8 cellular contexts compared by ENCODE assay signal in genomic region chr14:99758121-99758871, GRCh38. TPM values are rescaled to one million over a fixed set of nuclear protein-coding genes. Genes with fewer than 3 reads are reported as not detected.
A peak's percentile ranks its signal among the peaks of the same experiment; 100 is the strongest.
DNase-seq lines count a peak whose midpoint lies in the region; ATAC-seq and TF ChIP-seq lines count a peak whose summit lies in the region.
"Had no signal": no experiment of that assay in that cellular context is flagged by ENCODE, and none has a peak within 500 bp of the region (broad histone marks: within the 10 kb centered on the region; RNA-seq: fewer than 3 reads in every experiment).

No MANE protein-coding gene starts in this region.

- intact Hi-C loops in HCT116 (cut with micrococcal nuclease) = loop anchor here (5.0 kb wide), 1 partner anchor 34 kb away; the partner anchor contains the start of gene EML1

- H2AFZ ChIP-seq in HCT116 (ENCODE audit: low read depth, low read length, poor library complexity, severe bottlenecking) (no peak overlapping the region), hepatocyte (no peak overlapping the region)

- POLR2A ChIA-PET in HCT116 (lab: Charles Lee) = no interaction called here
- POLR2A ChIA-PET in naive thymus-derived CD8-positive, alpha-beta T cell (lab: Charles Lee) = no interaction called here

- H3K79me2 ChIP-seq in HCT116 (ENCODE audit: insufficient read depth, low read length) (no peaks in the 10 kb centered on the region), hepatocyte (no peaks in the 10 kb centered on the region)

- peak overlapping the region; percentile 42 for H3K4me2 ChIP-seq in HCT116 (ENCODE audit: low read length)
- H3K4me2 ChIP-seq in hepatocyte = no peak overlapping the region

- H3K27me3 Mint-ChIP-seq in progenitor cell of endocrine pancreas = peaks cover 18% of the 10 kb centered on the region
- peaks cover 11 to 39% (median 28%) of the 10 kb centered on the region in 5 donors for H3K27me3 Mint-ChIP-seq in naive thymus-derived CD8-positive, alpha-beta T cell

- RAD21 ChIA-PET in HCT116 (lab: Charles Lee; ENCODE audit: low non-redundant PET in 1 of 2, low total read pairs in 2 of 2, uncharacterized antibody in 2 of 2, unreplicated experiment in 2 of 2) = no interaction called here

- H3K27ac ChIP-seq in HCT116 (ENCODE audit: low read depth, low read length) (no peak overlapping the region), hepatocyte (no peak overlapping the region), stomach smooth muscle (ENCODE audit: low read length) (peak overlapping the region; percentile 83)

- H3K9me3 Mint-ChIP-seq in progenitor cell of endocrine pancreas (ENCODE audit: low read depth) = peaks cover 3% of the 10 kb centered on the region
- peaks cover 0 to 2% (median 0%) of the 10 kb centered on the region in 9 donors for H3K9me3 Mint-ChIP-seq in naive thymus-derived CD8-positive, alpha-beta T cell

- no peaks in the 10 kb centered on the region for H4K20me1 ChIP-seq in HCT116 (ENCODE audit: insufficient read depth)
- H4K20me1 ChIP-seq in hepatocyte (ENCODE audit: insufficient read depth, poor library complexity, severe bottlenecking) = no peaks in the 10 kb centered on the region

- no peak for TF ChIP-seq POLR2A in HCT116 (IDR thresholded peaks at IDR 0.05; ENCODE audit: borderline replicate concordance, extremely low read depth, insufficient read depth, insufficient read length)

- H3K9me3 ChIP-seq in HCT116 (ENCODE audit: control insufficient read depth in 1 of 2, insufficient read depth in 1 of 2, low read depth in 1 of 2, low read length in 2 of 2) (no peaks in the 10 kb centered on the region), hepatocyte (ENCODE audit: low read depth) (no peaks in the 10 kb centered on the region), stomach smooth muscle (ENCODE audit: control insufficient read depth in 2 of 2, low read length in 2 of 2) (no peaks in the 10 kb centered on the region)
- H3K9me3 ChIP-seq: ascending aorta had no signal

- TF ChIP-seq CTCF in HCT116 (IDR thresholded peaks at IDR 0.05 in 2 of 3, conservative IDR thresholded peaks at IDR 0.05 in 1 of 3; ENCODE audit: borderline replicate concordance in 1 of 3, insufficient read depth in 1 of 3, low read depth in 2 of 3, low read length in 2 of 3) (no peak), hepatocyte (IDR thresholded peaks at IDR 0.05; ENCODE audit: poor library complexity) (no peak), progenitor cell of endocrine pancreas (IDR thresholded peaks at IDR 0.05; ENCODE audit: unreplicated experiment) (no peak)

- no peaks in the 10 kb centered on the region for H3K36me3 Mint-ChIP-seq in progenitor cell of endocrine pancreas (ENCODE audit: insufficient read depth)
- no peaks in the 10 kb centered on the region for H3K36me3 Mint-ChIP-seq in naive thymus-derived CD8-positive, alpha-beta T cell

- H3K4me1 Mint-ChIP-seq in progenitor cell of endocrine pancreas (ENCODE audit: low read depth) = peaks cover 10% of the 10 kb centered on the region
- H3K4me1 Mint-ChIP-seq in naive thymus-derived CD8-positive, alpha-beta T cell = peaks cover 4 to 5% (median 5%) of the 10 kb centered on the region in 4 donors

- CTCF ChIA-PET in HCT116 (lab: Charles Lee) = no interaction called here

- H3K4me1 ChIP-seq in HCT116 (ENCODE audit: control insufficient read depth in 1 of 2, insufficient read depth in 2 of 2, low read length in 2 of 2) (peaks cover 19 to 53% of the 10 kb centered on the region in 2 experiments), hepatocyte (ENCODE audit: insufficient read depth) (no peaks in the 10 kb centered on the region), stomach smooth muscle (ENCODE audit: control insufficient read depth, insufficient read depth, low read length) (peaks cover 83% of the 10 kb centered on the region)

- 0 out of 2 replicates have a peak overlapping the region, but pooled peaks have one; percentile 11 for H3K9ac ChIP-seq in HCT116 (ENCODE audit: low read length)
- no peak overlapping the region for H3K9ac ChIP-seq in stomach smooth muscle (ENCODE audit: low read length in 2 of 2)

- H3K4me3 ChIP-seq in HCT116 (replicated peaks in 1 of 2; ENCODE audit: low read depth in 1 of 2, low read length in 2 of 2) (no peak overlapping the region), hepatocyte (no peak overlapping the region), stomach smooth muscle (ENCODE audit: low read length in 2 of 2) (no peak overlapping the region)
- H3K4me3 ChIP-seq: ascending aorta had no signal

- BruUV-seq in HCT116 (replicated peaks; lab: Mats Ljungman, UMichigan) = no TSS peak

- H3K36me3 ChIP-seq in HCT116 (ENCODE audit: control insufficient read depth in 1 of 2, insufficient read depth in 2 of 2, low read length in 2 of 2) (no peaks in the 10 kb centered on the region), hepatocyte (replicated peaks; ENCODE audit: insufficient read depth, low read depth) (no peaks in the 10 kb centered on the region), stomach smooth muscle (ENCODE audit: control insufficient read depth in 2 of 2, insufficient read depth in 2 of 2, low read length in 2 of 2) (no peaks in the 10 kb centered on the region)
- H3K36me3 ChIP-seq: ascending aorta had no signal

- no peak overlapping the region for H3K4me3 Mint-ChIP-seq in progenitor cell of endocrine pancreas (ENCODE audit: low read depth)
- H3K4me3 Mint-ChIP-seq in naive thymus-derived CD8-positive, alpha-beta T cell = no peak overlapping the region

- H3K27ac Mint-ChIP-seq in progenitor cell of endocrine pancreas = no peak overlapping the region
- H3K27ac Mint-ChIP-seq in naive thymus-derived CD8-positive, alpha-beta T cell = no peak overlapping the region

- DNase-seq in HCT116 (ENCODE audit: low read depth, low spot score) = no peak
- peak; percentile 84 for DNase-seq in T1000 (lab: John Stamatoyannopoulos, UW)
- peak; percentile 44 for DNase-seq in hepatocyte (ENCODE audit: low spot score)
- DNase-seq in progenitor cell of endocrine pancreas (ENCODE audit: low spot score, unreplicated experiment) = no peak
- DNase-seq in naive thymus-derived CD8-positive, alpha-beta T cell = no peak

- ATAC-seq in HCT116 = 0 out of 2 replicates have a peak, but pooled peaks have one; percentile 20
- ATAC-seq in GM18498 (IDR thresholded peaks at IDR 0.05; ENCODE audit: unreplicated experiment) = no peak
- ATAC-seq in naive thymus-derived CD8-positive, alpha-beta T cell = no peak

- H3K9me2 ChIP-seq in HCT116 (ENCODE audit: insufficient read depth) (no peaks in the 10 kb centered on the region), hepatocyte (replicated peaks; ENCODE audit: insufficient read depth) (no peaks in the 10 kb centered on the region)

- no peak for TF ChIP-seq RAD21 in HCT116 (IDR thresholded peaks at IDR 0.05; ENCODE audit: low read depth)

- H3K27me3 ChIP-seq in HCT116 (ENCODE audit: insufficient read depth, low read length) (no peaks in the 10 kb centered on the region; the same call in 1 of the 2 replicates), hepatocyte (no peaks in the 10 kb centered on the region), stomach smooth muscle (ENCODE audit: control insufficient read depth in 1 of 2, insufficient read depth in 2 of 2, low read length in 2 of 2) (no peaks in the 10 kb centered on the region)
- H3K27me3 ChIP-seq: ascending aorta had no signal

- 68% methylated on average over 11 of the region's 11 CpGs for WGBS in hepatocyte (ENCODE audit: low lambda C conversion rate, missing lambda C conversion rate)

TF ChIP-seq in HCT116, 20 proteins besides CTCF, POLR2A, EP300 and RAD21:
- TF ChIP-seq EZH2phosphoT487 (IDR thresholded peaks at IDR 0.05; ENCODE audit: borderline replicate concordance) (no peak), FOSL1 (IDR thresholded peaks at IDR 0.05; ENCODE audit: low read depth) (0 out of 2 replicates have a peak, but pooled peaks have one; percentile 12)

RNA-seq across cellular contexts. Expression of gene EML1, which starts 34.9 kb away (rescaled TPM):
- total RNA-seq in HCT116 (2021; ENCODE audit: unreplicated experiment) = 7.4 TPM
- polyA plus RNA-seq in HCT116 (2012) = 3.6 and 5.2 TPM in 2 replicates
- total RNA-seq in hepatocyte = 31.8 and 31.9 TPM in 2 replicates
- 21.6 and 22.9 TPM in 2 replicates for polyA plus RNA-seq in hepatocyte
- total RNA-seq in progenitor cell of endocrine pancreas = 34.9 and 42.6 TPM in 2 replicates
- total RNA-seq in naive thymus-derived CD8-positive, alpha-beta T cell = not detected
- polyA plus RNA-seq in naive thymus-derived CD8-positive, alpha-beta T cell = not detected

Comparison
In these comparisons a context has a peak if more than half of its experiments do, and no peak if none do; other contexts are left out.
1. DNase-seq: peak in T1000 (single experiment) and hepatocyte (single experiment); none in HCT116 (single experiment), progenitor cell of endocrine pancreas (single experiment) and naive thymus-derived CD8-positive, alpha-beta T cell (0 of 10).